1 cellular context compared by ENCODE assay signal in genomic region chr10:27454837-27455236, GRCh38.
TF ChIP-seq lines count a peak whose summit lies in the region.

No MANE protein-coding gene starts in this region.

TF ChIP-seq in K562, 482 proteins besides CTCF, POLR2A, EP300 and RAD21 (continued from another document):
- TF ChIP-seq, protein P1, sequence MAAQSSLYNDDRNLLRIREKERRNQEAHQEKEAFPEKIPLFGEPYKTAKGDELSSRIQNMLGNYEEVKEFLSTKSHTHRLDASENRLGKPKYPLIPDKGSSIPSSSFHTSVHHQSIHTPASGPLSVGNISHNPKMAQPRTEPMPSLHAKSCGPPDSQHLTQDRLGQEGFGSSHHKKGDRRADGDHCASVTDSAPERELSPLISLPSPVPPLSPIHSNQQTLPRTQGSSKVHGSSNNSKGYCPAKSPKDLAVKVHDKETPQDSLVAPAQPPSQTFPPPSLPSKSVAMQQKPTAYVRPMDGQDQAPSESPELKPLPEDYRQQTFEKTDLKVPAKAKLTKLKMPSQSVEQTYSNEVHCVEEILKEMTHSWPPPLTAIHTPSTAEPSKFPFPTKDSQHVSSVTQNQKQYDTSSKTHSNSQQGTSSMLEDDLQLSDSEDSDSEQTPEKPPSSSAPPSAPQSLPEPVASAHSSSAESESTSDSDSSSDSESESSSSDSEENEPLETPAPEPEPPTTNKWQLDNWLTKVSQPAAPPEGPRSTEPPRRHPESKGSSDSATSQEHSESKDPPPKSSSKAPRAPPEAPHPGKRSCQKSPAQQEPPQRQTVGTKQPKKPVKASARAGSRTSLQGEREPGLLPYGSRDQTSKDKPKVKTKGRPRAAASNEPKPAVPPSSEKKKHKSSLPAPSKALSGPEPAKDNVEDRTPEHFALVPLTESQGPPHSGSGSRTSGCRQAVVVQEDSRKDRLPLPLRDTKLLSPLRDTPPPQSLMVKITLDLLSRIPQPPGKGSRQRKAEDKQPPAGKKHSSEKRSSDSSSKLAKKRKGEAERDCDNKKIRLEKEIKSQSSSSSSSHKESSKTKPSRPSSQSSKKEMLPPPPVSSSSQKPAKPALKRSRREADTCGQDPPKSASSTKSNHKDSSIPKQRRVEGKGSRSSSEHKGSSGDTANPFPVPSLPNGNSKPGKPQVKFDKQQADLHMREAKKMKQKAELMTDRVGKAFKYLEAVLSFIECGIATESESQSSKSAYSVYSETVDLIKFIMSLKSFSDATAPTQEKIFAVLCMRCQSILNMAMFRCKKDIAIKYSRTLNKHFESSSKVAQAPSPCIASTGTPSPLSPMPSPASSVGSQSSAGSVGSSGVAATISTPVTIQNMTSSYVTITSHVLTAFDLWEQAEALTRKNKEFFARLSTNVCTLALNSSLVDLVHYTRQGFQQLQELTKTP (IDR thresholded peaks at IDR 0.05; ENCODE audit: low read depth in 1 of 2, partially characterized antibody in 2 of 2), result no peak
- TF ChIP-seq HMGN3 (IDR thresholded peaks at IDR 0.05; ENCODE audit: borderline replicate concordance, extremely low read depth, insufficient read length, low read depth, low read length) (no peak), HSF4 (CRISPR knock-in tag; IDR thresholded peaks at IDR 0.05; ENCODE audit: borderline replicate concordance) (no peak), MAFF (IDR thresholded peaks at IDR 0.05; ENCODE audit: low read length) (peak; percentile 19; the same call in 1 of the 2 replicates), IFI16 (CRISPR knock-in tag; IDR thresholded peaks at IDR 0.05) (no peak)
